ENCODE assay signal across 28 cellular contexts in genomic region chr7:94491410-94491809, GRCh38.
"Had no signal": no experiment of that assay in that cellular context is flagged by ENCODE, and none has a peak within 500 bp of the region (broad histone marks: within the 10 kb centered on the region; RNA-seq: fewer than 3 reads in every experiment).

No MANE protein-coding gene starts in this region.

- H3K27me3 ChIP-seq: stomach, testis, tibial artery, tibial nerve, transverse colon, upper lobe of left lung, upper lobe of right lung, uterus, vagina had no signal

- FAIRE-seq: urothelium cell line had no signal

- ATAC-seq: stimulated activated effector memory CD8-positive, alpha-beta T cell treated with anti-CD3 and anti-CD28 coated beads, Interleukin-12 subunit alpha, Interleukin-12 subunit beta, amount 100 ng/mL, for 72 hours; stimulated activated memory B cell treated with anti-CD40 and anti-IgM and Interleukin-4, amounts not matched to agents 10 μg/mL and 1 μg/mL and 100 μg/mL, for 72 hours; stimulated activated naive B cell treated with anti-CD40 and anti-IgM and Interleukin-4, amounts not matched to agents 10 μg/mL and 1 μg/mL and 100 μg/mL, for 72 hours; stimulated activated naive CD8-positive, alpha-beta T cell treated with anti-CD3 and anti-CD28 coated beads, Interleukin-15, amount 100 ng/mL, for 72 hours; stimulated activated naive CD8-positive, alpha-beta T cell treated with anti-CD3 and anti-CD28 coated beads, Interleukin-15, Interleukin-2, amounts not matched to agents 100 U/mL and 50 U/mL, for 24 hours; upper lobe of right lung had no signal

- H3K9me3 ChIP-seq: stomach, suprapubic skin, testis, thoracic aorta, tibial artery, tibial nerve, transverse colon, upper lobe of left lung, upper lobe of right lung, uterus, vagina had no signal

- DNase-seq: stimulated activated CD4-positive, alpha-beta T cell treated with anti-CD3 and anti-CD28 coated beads, Interleukin-2, amount 100 ng/mL, for 48 hours; stimulated activated CD4-positive, alpha-beta T cell treated with anti-CD3 and anti-CD28 coated beads, Interleukin-4, amount 100 ng/mL, for 1 hour; stimulated activated CD4-positive, alpha-beta T cell treated with anti-CD3 and anti-CD28 coated beads, Interleukin-4, amount 100 ng/mL, for 24 hours; stimulated activated CD4-positive, alpha-beta T cell treated with anti-CD3 and anti-CD28 coated beads, Interleukin-4, amount 100 ng/mL, for 4 hours; stimulated activated CD8-positive, alpha-beta memory T cell treated with anti-CD3 and anti-CD28 coated beads, Interleukin-4, amount 100 ng/mL, for 48 hours; stimulated activated naive B cell treated with anti-CD40 and anti-IgM and Interleukin-4, amounts not matched to agents 10 μg/mL and 1 μg/mL and 100 μg/mL, for 72 hours; stimulated activated naive CD4-positive, alpha-beta T cell; stimulated activated naive CD4-positive, alpha-beta T cell treated with Interleukin-2 at 50 U/mL for 16 hours; stimulated activated naive CD8-positive, alpha-beta T cell treated with anti-CD3 and anti-CD28 coated beads, Interleukin-15, amount 100 ng/mL, for 72 hours; stimulated activated naive CD8-positive, alpha-beta T cell treated with anti-CD3 and anti-CD28 coated beads, Interleukin-15, Interleukin-2, amounts not matched to agents 100 U/mL and 50 U/mL, for 24 hours; stomach; substantia nigra; testis; tibial artery; transverse colon; trophoblast cell; upper lobe of left lung; upper lobe of right lung; uterus had no signal

- H3K36me3 ChIP-seq: stomach, suprapubic skin, thoracic aorta, tibial artery, tibial nerve, transverse colon, upper lobe of left lung, upper lobe of right lung, uterus, vagina had no signal

- H3K9me3 Mint-ChIP-seq: stimulated activated effector memory CD8-positive, alpha-beta T cell treated with anti-CD3 and anti-CD28 coated beads, Interleukin-12 subunit alpha, Interleukin-12 subunit beta, amount 100 ng/mL, for 72 hours; stimulated activated memory B cell treated with anti-CD40 and anti-IgM and Interleukin-4, amounts not matched to agents 10 μg/mL and 1 μg/mL and 100 μg/mL, for 72 hours; stimulated activated naive B cell treated with anti-CD40 and anti-IgM and Interleukin-4, amounts not matched to agents 10 μg/mL and 1 μg/mL and 100 μg/mL, for 72 hours; stimulated activated naive CD8-positive, alpha-beta T cell treated with anti-CD3 and anti-CD28 coated beads, Interleukin-15, amount 100 ng/mL, for 72 hours; stimulated activated naive CD8-positive, alpha-beta T cell treated with anti-CD3 and anti-CD28 coated beads, Interleukin-15, Interleukin-2, amounts not matched to agents 100 ng/mL and 50 ng/mL, for 24 hours; type B pancreatic cell had no signal

- H3K4me1 Mint-ChIP-seq: stimulated activated memory B cell treated with anti-CD40 and anti-IgM and Interleukin-4, amounts not matched to agents 10 μg/mL and 1 μg/mL and 100 μg/mL, for 72 hours; stimulated activated naive CD8-positive, alpha-beta T cell treated with anti-CD3 and anti-CD28 coated beads, Interleukin-15, amount 100 ng/mL, for 72 hours had no signal

- H3K4me3 Mint-ChIP-seq: stimulated activated effector memory CD8-positive, alpha-beta T cell treated with anti-CD3 and anti-CD28 coated beads, Interleukin-12 subunit alpha, Interleukin-12 subunit beta, amount 100 ng/mL, for 72 hours; stimulated activated memory B cell treated with anti-CD40 and anti-IgM and Interleukin-4, amounts not matched to agents 10 μg/mL and 1 μg/mL and 100 μg/mL, for 72 hours; stimulated activated naive B cell treated with anti-CD40 and anti-IgM and Interleukin-4, amounts not matched to agents 10 μg/mL and 1 μg/mL and 100 μg/mL, for 72 hours; stimulated activated naive CD8-positive, alpha-beta T cell treated with anti-CD3 and anti-CD28 coated beads, Interleukin-15, amount 100 ng/mL, for 72 hours; stimulated activated naive CD8-positive, alpha-beta T cell treated with anti-CD3 and anti-CD28 coated beads, Interleukin-15, Interleukin-2, amounts not matched to agents 100 ng/mL and 50 ng/mL, for 24 hours; type B pancreatic cell had no signal

- H3K27ac ChIP-seq: stomach, suprapubic skin, testis, thoracic aorta, tibial artery, tibial nerve, transverse colon, upper lobe of left lung, upper lobe of right lung, uterus, vagina had no signal

- H3K4me1 ChIP-seq: stomach, suprapubic skin, testis, tibial artery, tibial nerve, upper lobe of left lung, upper lobe of right lung, uterus, vagina had no signal

- H3K27me3 Mint-ChIP-seq: type B pancreatic cell had no signal

- H3K27ac Mint-ChIP-seq: stimulated activated effector memory CD8-positive, alpha-beta T cell treated with anti-CD3 and anti-CD28 coated beads, Interleukin-12 subunit alpha, Interleukin-12 subunit beta, amount 100 ng/mL, for 72 hours; stimulated activated memory B cell treated with anti-CD40 and anti-IgM and Interleukin-4, amounts not matched to agents 10 μg/mL and 1 μg/mL and 100 μg/mL, for 72 hours; stimulated activated naive B cell treated with anti-CD40 and anti-IgM and Interleukin-4, amounts not matched to agents 10 μg/mL and 1 μg/mL and 100 μg/mL, for 72 hours; stimulated activated naive CD8-positive, alpha-beta T cell treated with anti-CD3 and anti-CD28 coated beads, Interleukin-15, amount 100 ng/mL, for 72 hours; stimulated activated naive CD8-positive, alpha-beta T cell treated with anti-CD3 and anti-CD28 coated beads, Interleukin-15, Interleukin-2, amounts not matched to agents 100 ng/mL and 50 ng/mL, for 24 hours; type B pancreatic cell had no signal

- H3K36me3 Mint-ChIP-seq: stimulated activated effector memory CD8-positive, alpha-beta T cell treated with anti-CD3 and anti-CD28 coated beads, Interleukin-12 subunit alpha, Interleukin-12 subunit beta, amount 100 ng/mL, for 72 hours; stimulated activated memory B cell treated with anti-CD40 and anti-IgM and Interleukin-4, amounts not matched to agents 10 μg/mL and 1 μg/mL and 100 μg/mL, for 72 hours; stimulated activated naive B cell treated with anti-CD40 and anti-IgM and Interleukin-4, amounts not matched to agents 10 μg/mL and 1 μg/mL and 100 μg/mL, for 72 hours; type B pancreatic cell had no signal

- H3K4me3 ChIP-seq: stomach, suprapubic skin, testis, thoracic aorta, tibial artery, tibial nerve, transverse colon, upper lobe of left lung, upper lobe of right lung, uterus, vagina had no signal
